Comparison of ENCODE assay signal across 11 cellular contexts in the genomic region with DNA sequence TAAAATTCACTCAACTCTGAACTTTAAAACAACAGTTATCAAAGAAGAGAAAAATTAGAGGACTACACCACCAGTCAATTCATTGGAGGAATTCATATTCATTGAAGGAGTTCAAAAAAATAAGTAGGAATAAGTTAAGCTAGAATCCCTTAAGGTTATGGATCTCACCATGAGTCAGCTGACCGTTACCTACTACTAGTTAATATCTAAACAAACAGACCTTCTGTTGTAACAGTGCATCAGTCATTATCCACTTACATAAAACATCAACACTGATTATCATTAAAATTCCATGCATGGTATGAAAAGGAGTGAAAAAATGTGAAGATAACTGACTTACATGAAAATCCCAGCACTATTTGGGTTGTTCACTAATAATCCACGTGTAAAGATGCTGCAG.
"Had no signal": no experiment of that assay in that cellular context is flagged by ENCODE, and none has a peak within 500 bp of the region (broad histone marks: within the 10 kb centered on the region; RNA-seq: fewer than 3 reads in every experiment).

No MANE protein-coding gene starts in this region.

- H3K4me3 ChIP-seq: dorsolateral prefrontal cortex, gastrocnemius medialis, heart right ventricle, left lung, prostate gland had no signal

- H3K27ac ChIP-seq: dorsolateral prefrontal cortex, gastrocnemius medialis, heart right ventricle, left lung, prostate gland had no signal

- H3K9me3 ChIP-seq: gastrocnemius medialis, heart right ventricle, left lung, prostate gland had no signal

- H3K27me3 ChIP-seq: dorsolateral prefrontal cortex, gastrocnemius medialis, heart right ventricle, left lung had no signal

- ATAC-seq: activated CD4-positive, CD25-positive, alpha-beta regulatory T cell treated with anti-CD3 and anti-CD28 coated beads, Interleukin-2, amount 50 U/mL, for 24 hours; gastrocnemius medialis; heart right ventricle; left lung had no signal

- H3K36me3 ChIP-seq: gastrocnemius medialis, left lung, prostate gland had no signal

- DNase-seq: activated T-cell treated with anti-CD3 and anti-CD28 coated beads, Interleukin-2, amount 50 U/mL, for 1 hour; dorsolateral prefrontal cortex; gastrocnemius medialis; heart right ventricle; left lung; occipital lobe; stimulated activated CD4-positive, alpha-beta T cell treated with anti-CD3 and anti-CD28 coated beads, Interleukin-12 subunit alpha, Interleukin-12 subunit beta, amount 100 ng/mL, for 4 hours; stimulated activated naive CD4-positive, alpha-beta T cell; substantia nigra had no signal

- H3K4me1 ChIP-seq: left lung, prostate gland had no signal
